ENCODE assay signal across 10 cellular contexts in genomic region chr16:49592507-49593422, GRCh38.
A peak's percentile ranks its signal among the peaks of the same experiment; 100 is the strongest.
DNase-seq lines count a peak whose midpoint lies in the region; ATAC-seq and TF ChIP-seq lines count a peak whose summit lies in the region.
"Had no signal": no experiment of that assay in that cellular context is flagged by ENCODE, and none has a peak within 500 bp of the region (broad histone marks: within the 10 kb centered on the region; RNA-seq: fewer than 3 reads in every experiment).

No MANE protein-coding gene starts in this region.

- H3K4me3 Mint-ChIP-seq in Caco-2 (ENCODE audit: unreplicated experiment) = no peak overlapping the region
- no peak overlapping the region for H3K4me3 Mint-ChIP-seq in activated CD8-positive, alpha-beta memory T cell treated with anti-CD3 and anti-CD28 coated beads, Interleukin-2, amount 10 ng/mL, durations not matched to agents 7 days and 5 days
- H3K4me3 Mint-ChIP-seq: T-helper 1 cell treated with Interleukin-12 subunit alpha and Interleukin-12 subunit beta and Interleukin-4 antibody, amounts not matched to agents 30 μg/mL and 1 μg/mL, for 36 hours had no signal

- peak; percentile 66 for ATAC-seq in GM21619 (IDR thresholded peaks at IDR 0.05; ENCODE audit: unreplicated experiment)
- ATAC-seq in activated CD8-positive, alpha-beta memory T cell treated with anti-CD3 and anti-CD28 coated beads, Interleukin-2, amount 10 ng/mL, durations not matched to agents 7 days and 5 days = peak; percentile 57

- POLR2A ChIA-PET in Caco-2 (lab: Charles Lee) = no interaction called here

- H3K27me3 Mint-ChIP-seq in Caco-2 (ENCODE audit: insufficient read depth, unreplicated experiment) = peaks cover 38% of the 10 kb centered on the region
- H3K27me3 Mint-ChIP-seq in activated CD8-positive, alpha-beta memory T cell treated with anti-CD3 and anti-CD28 coated beads, Interleukin-2, amount 10 ng/mL, durations not matched to agents 7 days and 5 days = peaks cover 24% of the 10 kb centered on the region

- no peaks in the 10 kb centered on the region; the same call in 1 of the 2 replicates for H3K27me3 ChIP-seq in Caco-2 (replicated peaks; ENCODE audit: control insufficient read depth, insufficient read depth, low read length)

- no peaks in the 10 kb centered on the region for H3K36me3 ChIP-seq in Caco-2 (ENCODE audit: control insufficient read depth, insufficient read depth, low read length)

- no peak overlapping the region for H3K4me3 ChIP-seq in Caco-2 (ENCODE audit: low read depth, low read length)
- H3K4me3 ChIP-seq in fibroblast of villous mesenchyme (ENCODE audit: low read depth, low read length) = no peak overlapping the region
- H3K4me3 ChIP-seq in retinal pigment epithelial cell (ENCODE audit: low read length) = no peak overlapping the region

- H3K36me3 Mint-ChIP-seq in Caco-2 (ENCODE audit: insufficient read depth, unreplicated experiment) = no peaks in the 10 kb centered on the region
- H3K36me3 Mint-ChIP-seq in activated CD8-positive, alpha-beta memory T cell treated with anti-CD3 and anti-CD28 coated beads, Interleukin-2, amount 10 ng/mL, durations not matched to agents 7 days and 5 days = no peaks in the 10 kb centered on the region

- H3K27ac Mint-ChIP-seq in Caco-2 (ENCODE audit: unreplicated experiment) = no peak overlapping the region
- H3K27ac Mint-ChIP-seq in activated CD8-positive, alpha-beta memory T cell treated with anti-CD3 and anti-CD28 coated beads, Interleukin-2, amount 10 ng/mL, durations not matched to agents 7 days and 5 days = no peak overlapping the region
- H3K27ac Mint-ChIP-seq: T-helper 1 cell treated with Interleukin-12 subunit alpha and Interleukin-12 subunit beta and Interleukin-4 antibody, amounts not matched to agents 30 μg/mL and 1 μg/mL, for 36 hours had no signal

- DNase-seq in Caco-2 (peak in 1 of 2 experiments; percentile 51), NCI-H1694 (lab: John Stamatoyannopoulos, UW) (peak; percentile 56), fibroblast of villous mesenchyme (ENCODE audit: low read depth) (peak; percentile 13), retinal pigment epithelial cell (ENCODE audit: low read depth) (no peak), KG1 (lab: John Stamatoyannopoulos, UW) (no peak), COLO829 (ENCODE audit: low spot score) (no peak)
- DNase-seq in activated CD8-positive, alpha-beta memory T cell treated with anti-CD3 and anti-CD28 coated beads, Interleukin-2, amount 10 ng/mL, durations not matched to agents 7 days and 5 days = peak; percentile 46
- DNase-seq: right cardiac atrium had no signal

- H3K9me3 ChIP-seq in Caco-2 = 0 out of 2 replicates have a peak, but pooled peaks cover 5% of the 10 kb centered on the region

- no TSS peak for BruUV-seq in Caco-2 (replicated peaks; lab: Mats Ljungman, UMichigan)

- TF ChIP-seq CTCF in Caco-2 (IDR thresholded peaks at IDR 0.05; ENCODE audit: insufficient read depth in 1 of 2, low read depth in 1 of 2, low read length in 1 of 2, severe bottlenecking in 1 of 2, unreplicated experiment in 1 of 2) (peak; percentile 89 to 93), fibroblast of villous mesenchyme (IDR thresholded peaks at IDR 0.05; ENCODE audit: insufficient read depth, low read depth, low read length) (peak; percentile 74), retinal pigment epithelial cell (conservative IDR thresholded peaks at IDR 0.05; ENCODE audit: low read depth, low read length) (peak; percentile 94)

- H3K4me1 ChIP-seq in Caco-2 = no peaks in the 10 kb centered on the region

- CTCF ChIA-PET in Caco-2 (lab: Charles Lee) = interaction anchor here (1.0 to 2.0 kb wide), 2 partner anchors 36 to 185 kb away, joined by 7 to 11 read pairs; no protein-coding TSS in a partner anchor
- CTCF ChIA-PET in activated CD8-positive, alpha-beta memory T cell treated with anti-CD3 and anti-CD28 coated beads, Interleukin-2, amount 10 ng/mL, durations not matched to agents 7 days and 5 days (lab: Charles Lee) = interaction anchor here (0.9 to 3.0 kb wide), 6 partner anchors 9 to 184 kb away, joined by 3 to 23 read pairs (median 4); no protein-coding TSS in a partner anchor

- no peaks in the 10 kb centered on the region for H3K9me3 Mint-ChIP-seq in Caco-2 (ENCODE audit: unreplicated experiment)
- no peaks in the 10 kb centered on the region for H3K9me3 Mint-ChIP-seq in activated CD8-positive, alpha-beta memory T cell treated with anti-CD3 and anti-CD28 coated beads, Interleukin-2, amount 10 ng/mL, durations not matched to agents 7 days and 5 days (ENCODE audit: low read depth)
- H3K9me3 Mint-ChIP-seq: T-helper 1 cell treated with Interleukin-12 subunit alpha and Interleukin-12 subunit beta and Interleukin-4 antibody, amounts not matched to agents 30 μg/mL and 1 μg/mL, for 36 hours had no signal

- intact Hi-C loops in Caco-2 (cut with micrococcal nuclease; ENCODE audit: unreplicated experiment) = loop anchor here (1.0 to 5.0 kb wide), 4 partner anchors 36 to 184 kb away; no protein-coding TSS in a partner anchor

- H3K4me1 Mint-ChIP-seq in Caco-2 (ENCODE audit: low read depth, unreplicated experiment) = no peaks in the 10 kb centered on the region
- H3K4me1 Mint-ChIP-seq in activated CD8-positive, alpha-beta memory T cell treated with anti-CD3 and anti-CD28 coated beads, Interleukin-2, amount 10 ng/mL, durations not matched to agents 7 days and 5 days = no peaks in the 10 kb centered on the region

Comparison
In these comparisons a context has a peak if more than half of its experiments do, and no peak if none do; other contexts are left out.
1. DNase-seq: peak in NCI-H1694 (single experiment), activated CD8-positive, alpha-beta memory T cell treated with anti-CD3 and anti-CD28 coated beads, Interleukin-2, amount 10 ng/mL, durations not matched to agents 7 days and 5 days (single experiment) and fibroblast of villous mesenchyme (single experiment); none in retinal pigment epithelial cell (single experiment), KG1 (single experiment) and COLO829 (single experiment).
2. Peak in every context shown above with its lines, with median percentiles within 50 percentile points of each other: CTCF ChIP-seq.